Comparison of ENCODE assay signal across 13 cellular contexts in genomic region chr6:108699290-108700041, GRCh38.
DNase-seq lines count a peak whose midpoint lies in the region; ATAC-seq and TF ChIP-seq lines count a peak whose summit lies in the region.
"Had no signal": no experiment of that assay in that cellular context is flagged by ENCODE, and none has a peak within 500 bp of the region (broad histone marks: within the 10 kb centered on the region; RNA-seq: fewer than 3 reads in every experiment).

No MANE protein-coding gene starts in this region.

- no peak overlapping the region for H3K4me2 ChIP-seq in IMR-90 (ENCODE audit: low read depth, low read length)
- no peak overlapping the region for H3K4me2 ChIP-seq in trophoblast cell (ENCODE audit: low read length)
- H3K4me2 ChIP-seq: SK-N-SH had no signal

- H3K9me3 ChIP-seq in IMR-90 (ENCODE audit: control insufficient read depth, insufficient read depth, low read length) (peaks cover 19% of the 10 kb centered on the region), cardiac muscle cell (ENCODE audit: low read depth) (no peaks in the 10 kb centered on the region), trophoblast cell (ENCODE audit: insufficient read depth, low read depth, low read length) (peaks cover 3% of the 10 kb centered on the region)

- 0 out of 2 replicates have a peak overlapping the region, but pooled peaks have one; percentile 23 for H2AK5ac ChIP-seq in IMR-90 (ENCODE audit: low read depth, low read length)
- peak overlapping the region; percentile 38 for H2AK5ac ChIP-seq in trophoblast cell (ENCODE audit: low read length)

- ATAC-seq in IMR-90 (ENCODE audit: low read depth) = no peak
- no peak for ATAC-seq in HG03521 (IDR thresholded peaks at IDR 0.05; ENCODE audit: unreplicated experiment)
- ATAC-seq in GM18873 (IDR thresholded peaks at IDR 0.05; ENCODE audit: low FRiP score, unreplicated experiment) = no peak
- ATAC-seq: activated T-cell treated with anti-CD3 and anti-CD28 coated beads, Interleukin-2, amount 50 U/mL, for 4 hours had no signal

- H4K12ac ChIP-seq in trophoblast cell (ENCODE audit: low read depth, low read length) = no peak overlapping the region

- WGBS in IMR-90 (ENCODE audit: extremely low coverage in 2 of 2, insufficient read length in 1 of 2), 2 experiments = 63% methylated on average over 4 of the region's 17 CpGs; no CpG with 5 or more reads in 1 of the 2 experiments
- WGBS in trophoblast cell (ENCODE audit: extremely low coverage, insufficient coverage, insufficient read length) = no CpG with 5 or more reads among the region's 17 CpGs

- no peak for DNase-seq in IMR-90
- DNase-seq in NCI-H446 treated with DMSO at 0.1 percent for 48 hours (lab: John Stamatoyannopoulos, UW) = peak; percentile 71
- peak; percentile 73 to 76 for DNase-seq in cardiac muscle cell (ENCODE audit: low read depth in 1 of 2, low spot score in 1 of 2)
- DNase-seq in trophoblast cell = no peak
- no peak for DNase-seq in GOT3 (lab: John Stamatoyannopoulos, UW)
- no peak for DNase-seq in inferior parietal cortex (ENCODE audit: extremely low spot score)
- DNase-seq: activated CD4-positive, CD25-positive, alpha-beta regulatory T cell; activated T-cell treated with anti-CD3 and anti-CD28 coated beads, Interleukin-2, amount 50 U/mL, for 4 hours; amygdala; SK-N-SH had no signal

- no peaks in the 10 kb centered on the region for H3K27me3 ChIP-seq in IMR-90 (ENCODE audit: control insufficient read depth, insufficient read depth, low read length)
- no peaks in the 10 kb centered on the region for H3K27me3 ChIP-seq in cardiac muscle cell
- no peaks in the 10 kb centered on the region for H3K27me3 ChIP-seq in trophoblast cell (ENCODE audit: insufficient read depth, low read length)

- no peak for TF ChIP-seq CTCF in IMR-90 (conservative IDR thresholded peaks at IDR 0.05; ENCODE audit: low read depth, low read length)
- no peak for TF ChIP-seq CTCF in cardiac muscle cell (IDR thresholded peaks at IDR 0.05; ENCODE audit: low read depth, low read length)

- H4K20me1 ChIP-seq in IMR-90 (ENCODE audit: insufficient read depth, low read length) = no peaks in the 10 kb centered on the region

- H4K91ac ChIP-seq in IMR-90 (ENCODE audit: insufficient read depth, low read depth, low read length) (no peak overlapping the region), trophoblast cell (ENCODE audit: low read depth, low read length) (peak overlapping the region; percentile 12)

- H3K4me3 ChIP-seq in IMR-90 (ENCODE audit: insufficient read depth, low read depth, low read length) (no peak overlapping the region), cardiac muscle cell (no peak overlapping the region), trophoblast cell (ENCODE audit: low read depth, low read length) (no peak overlapping the region)
- H3K4me3 ChIP-seq: psoas muscle had no signal

- no peak overlapping the region for H2BK12ac ChIP-seq in trophoblast cell (ENCODE audit: low read length)

- dilution Hi-C loops in IMR-90 (cut with HindIII; ENCODE audit: low sequenced_read_pairs, unreplicated experiment) = no loop called here

- H3K14ac ChIP-seq in IMR-90 (replicated peaks; ENCODE audit: low read depth, low read length) (no peak overlapping the region), trophoblast cell (ENCODE audit: low read length) (no peak overlapping the region)

- H3K23ac ChIP-seq in IMR-90 (ENCODE audit: low read depth, low read length) (no peak overlapping the region), trophoblast cell (ENCODE audit: low read length) (no peak overlapping the region)

- H2BK120ac ChIP-seq in IMR-90 (ENCODE audit: low read depth, low read length) = no peak overlapping the region
- no peak overlapping the region for H2BK120ac ChIP-seq in trophoblast cell (ENCODE audit: insufficient read depth, low read length, poor library complexity)

- H2AK9ac ChIP-seq in IMR-90 (replicated peaks; ENCODE audit: low read depth, low read length, poor library complexity) = no peak overlapping the region

- H3K18ac ChIP-seq in IMR-90 (ENCODE audit: low read depth, low read length) (no peak overlapping the region), trophoblast cell (ENCODE audit: low read length) (no peak overlapping the region)

- H2BK15ac ChIP-seq in IMR-90 (ENCODE audit: low read depth, low read length) = no peak overlapping the region

- H2BK5ac ChIP-seq in IMR-90 (ENCODE audit: low read depth, low read length, poor library complexity, severe bottlenecking) (no peak overlapping the region), trophoblast cell (ENCODE audit: low read depth, low read length, poor library complexity) (no peak overlapping the region)

- no peak for TF ChIP-seq POLR2A in IMR-90 (IDR thresholded peaks at IDR 0.05; ENCODE audit: low read depth, low read length)

- H3K56ac ChIP-seq in IMR-90 (ENCODE audit: extremely low read depth, insufficient read depth, low read length) = no peak overlapping the region

- H3K9me1 ChIP-seq in IMR-90 (ENCODE audit: insufficient read depth, low read length) = 0 out of 2 replicates have a peak, but pooled peaks cover 2% of the 10 kb centered on the region

- TF ChIP-seq RAD21 in IMR-90 (IDR thresholded peaks at IDR 0.05; ENCODE audit: low read length) = no peak

- CTCF ChIA-PET in IMR-90 (lab: Yijun Ruan, JAX) = no interaction called here

- no peak overlapping the region for H4K5ac ChIP-seq in IMR-90 (ENCODE audit: low read depth, low read length)

- H3K4ac ChIP-seq in IMR-90 (ENCODE audit: low read depth, low read length) (no peak overlapping the region), trophoblast cell (ENCODE audit: low read depth, low read length) (no peak overlapping the region)

- H3K79me1 ChIP-seq in IMR-90 (ENCODE audit: low read depth in 1 of 2, low read length in 2 of 2) (no peaks in the 10 kb centered on the region), trophoblast cell (ENCODE audit: low read length) (no peaks in the 10 kb centered on the region)

- no TSS peak for BruUV-seq in IMR-90 (replicated peaks; lab: Mats Ljungman, UMichigan)

- H3K4me1 ChIP-seq in IMR-90 (ENCODE audit: control insufficient read depth, insufficient read depth, low read length) (no peaks in the 10 kb centered on the region), cardiac muscle cell (ENCODE audit: low read depth) (peaks cover 3% of the 10 kb centered on the region), trophoblast cell (ENCODE audit: control insufficient read depth in 1 of 2, insufficient read depth in 2 of 2, low read length in 2 of 2) (peaks cover 0 to 4% of the 10 kb centered on the region in 2 experiments)
- H3K4me1 ChIP-seq: psoas muscle had no signal

- H3K36me3 ChIP-seq in IMR-90 (ENCODE audit: control insufficient read depth, insufficient read depth, low read length) (no peaks in the 10 kb centered on the region), cardiac muscle cell (no peaks in the 10 kb centered on the region), trophoblast cell (ENCODE audit: control insufficient read depth in 1 of 2, insufficient read depth in 2 of 2, low read length in 2 of 2) (no peaks in the 10 kb centered on the region)

- in situ Hi-C loops in IMR-90 (cut with MboI; ENCODE audit: low sequenced_read_pairs) = no loop called here

- H3K9ac ChIP-seq in IMR-90 (ENCODE audit: low read depth, low read length) (no peak overlapping the region), trophoblast cell (ENCODE audit: low read length) (no peak overlapping the region)
- H3K9ac ChIP-seq: SK-N-SH had no signal

- H4K8ac ChIP-seq in IMR-90 (ENCODE audit: low read depth in 2 of 2, low read length in 2 of 2) = no peak overlapping the region
- no peak overlapping the region for H4K8ac ChIP-seq in trophoblast cell (ENCODE audit: low read depth, low read length)

- H3K27ac ChIP-seq in IMR-90 (ENCODE audit: insufficient read depth, low read length) = no peak overlapping the region
- H3K27ac ChIP-seq in cardiac muscle cell = peak overlapping the region; percentile 31
- no peak overlapping the region for H3K27ac ChIP-seq in trophoblast cell (ENCODE audit: low read depth, low read length)

- intact Hi-C loops in IMR-90 (cut with micrococcal nuclease) = no loop called here

- H2AFZ ChIP-seq in IMR-90 (replicated peaks; ENCODE audit: low read length, poor library complexity) = no peak overlapping the region
- H2AFZ ChIP-seq in trophoblast cell (ENCODE audit: insufficient read depth, low read length, poor library complexity) = no peak overlapping the region

- H3K79me2 ChIP-seq in trophoblast cell (ENCODE audit: control insufficient read depth, insufficient read depth, low read length, poor library complexity) = no peaks in the 10 kb centered on the region

- H2BK20ac ChIP-seq in IMR-90 (ENCODE audit: low read depth, low read length) = no peak overlapping the region

- POLR2A ChIA-PET in IMR-90 (lab: Charles Lee; ENCODE audit: unreplicated experiment) = no interaction called here

TF ChIP-seq in IMR-90, 13 proteins besides CTCF, POLR2A, EP300 and RAD21:
- no peak for TF ChIP-seq FOS (IDR thresholded peaks at IDR 0.05; ENCODE audit: low read depth, low read length)
- no peak for TF ChIP-seq MAZ (IDR thresholded peaks at IDR 0.05; ENCODE audit: borderline replicate concordance, low read depth, low read length)
- TF ChIP-seq RCOR1 (IDR thresholded peaks at IDR 0.05; ENCODE audit: insufficient replicate concordance, low read length) = no peak
- no peak for TF ChIP-seq USF2 (IDR thresholded peaks at IDR 0.05; ENCODE audit: low read depth, low read length)
- no peak for TF ChIP-seq CHD1 (IDR thresholded peaks at IDR 0.05; ENCODE audit: low read depth, low read length)
- no peak for TF ChIP-seq SMC3 (IDR thresholded peaks at IDR 0.05; ENCODE audit: low read depth, low read length)
- TF ChIP-seq MXI1 (IDR thresholded peaks at IDR 0.05; ENCODE audit: borderline replicate concordance, low read depth, low read length) = no peak
- TF ChIP-seq BHLHE40 (IDR thresholded peaks at IDR 0.05; ENCODE audit: low read depth, low read length) = no peak
TF ChIP-seq in IMR-90: peak in this region for 0.

Comparison
In these comparisons a context has a peak if more than half of its experiments do, and no peak if none do; other contexts are left out.
1. DNase-seq: peak in NCI-H446 treated with DMSO at 0.1 percent for 48 hours (single experiment) and cardiac muscle cell (2 of 2); none in IMR-90 (single experiment), trophoblast cell (0 of 2), GOT3 (single experiment) and inferior parietal cortex (single experiment).